11 cellular contexts compared by ENCODE assay signal in the genomic region with DNA sequence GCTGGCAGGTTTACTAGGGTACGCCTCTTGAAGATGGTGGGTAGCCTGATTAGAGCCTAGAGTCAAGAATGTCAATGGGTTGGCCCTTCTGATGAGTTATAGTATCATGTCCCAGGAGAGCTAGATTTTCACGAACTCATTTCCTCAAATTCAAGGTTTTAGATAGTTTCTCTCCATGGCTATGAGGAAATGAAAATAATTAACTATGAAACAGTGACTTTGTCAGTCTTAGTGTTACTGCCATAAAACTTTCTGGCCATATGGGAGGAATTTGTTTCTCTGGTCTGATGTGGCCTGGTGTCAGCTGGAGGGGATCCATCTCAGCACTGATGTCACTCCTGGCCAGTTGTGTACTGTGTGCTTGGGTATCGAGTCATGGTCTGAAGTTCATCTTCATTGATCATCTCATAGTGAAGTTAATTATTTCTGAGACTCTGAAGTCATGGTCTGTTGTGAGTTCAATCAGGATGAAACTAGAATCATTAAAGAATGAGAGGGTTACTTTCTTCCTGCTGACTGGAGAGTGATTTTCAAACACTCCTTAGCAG. TPM values are rescaled to one million over a fixed set of nuclear protein-coding genes. Genes with fewer than 3 reads are reported as not detected.
A peak's percentile ranks its signal among the peaks of the same experiment; 100 is the strongest.
DNase-seq lines count a peak whose midpoint lies in the region; ATAC-seq, FAIRE-seq and TF ChIP-seq lines count a peak whose summit lies in the region.
"Had no signal": no experiment of that assay in that cellular context is flagged by ENCODE, and none has a peak within 500 bp of the region (broad histone marks: within the 10 kb centered on the region; RNA-seq: fewer than 3 reads in every experiment).

No MANE protein-coding gene starts in this region.

- DNase-seq in GM12878 (ENCODE audit: low read depth, low spot score), result peak; percentile 45
- DNase-seq in renal cortical epithelial cell (ENCODE audit: low read depth), result peak; percentile 93
- no peak for DNase-seq in esophagus squamous epithelium (lab: John Stamatoyannopoulos, UW)
- no peak for DNase-seq in stimulated activated CD4-positive, alpha-beta T cell treated with anti-CD3 and anti-CD28 coated beads, Interleukin-12 subunit alpha, Interleukin-12 subunit beta, amount 100 ng/mL, for 4 hours
- no peak for DNase-seq in ureter (ENCODE audit: low spot score)
- no peak for DNase-seq in HCEC 1CT
- DNase-seq: NCI-H1417 treated with DMSO at 0.1 percent for 48 hours; stimulated activated CD8-positive, alpha-beta memory T cell treated with anti-CD3 and anti-CD28 coated beads, Interleukin-4, amount 100 ng/mL, for 48 hours had no signal

- RAD21 ChIA-PET in GM12878 (lab: Charles Lee; ENCODE audit: unreplicated experiment), result interaction anchor here (0.7 to 1.6 kb wide), 6 partner anchors 9 to 254 kb away, joined by 3 to 5 read pairs (median 3); no protein-coding TSS in a partner anchor

- TF ChIP-seq POLR2A in GM19099 (IDR thresholded peaks at IDR 0.05; ENCODE audit: extremely low read depth, insufficient read length, low read depth) (peak; percentile 31), GM12878 (IDR thresholded peaks at IDR 0.05; ENCODE audit: low read depth, low read length) (no peak), esophagus squamous epithelium (IDR thresholded peaks at IDR 0.05) (no peak)

- TF ChIP-seq EP300 in GM12878 (IDR thresholded peaks at IDR 0.05; ENCODE audit: borderline replicate concordance in 1 of 2, control insufficient read depth in 1 of 2, low read depth in 2 of 2, low read length in 2 of 2), result peak in 1 of 2 experiments; percentile 42; a peak in 1 of 4 replicates

- peak overlapping the region; percentile 24; the same call in 1 of the 2 replicates for H3K27ac ChIP-seq in GM12878 (ENCODE audit: control insufficient read depth, insufficient read depth)
- H3K27ac ChIP-seq in esophagus squamous epithelium, result no peak overlapping the region

- TF ChIP-seq CTCF in GM12878 (IDR thresholded peaks at IDR 0.05 in 2 of 3, conservative IDR thresholded peaks at IDR 0.05 in 1 of 3; ENCODE audit: control insufficient read depth in 2 of 3, extremely low read depth in 1 of 3, insufficient read depth in 1 of 3, low read depth in 3 of 3, low read length in 3 of 3), result no peak
- no peak for TF ChIP-seq CTCF in esophagus squamous epithelium (IDR thresholded peaks at IDR 0.05)

- POLR2A ChIA-PET in GM12878 (lab: Charles Lee), result interaction anchor here (1.3 to 1.4 kb wide), 2 partner anchors 10 to 23 kb away, joined by 3 read pairs; no protein-coding TSS in a partner anchor

- H3K4me2 ChIP-seq in GM12878 (ENCODE audit: control insufficient read depth, insufficient read depth), result no peak overlapping the region

- 0 out of 2 replicates have a peak overlapping the region, but pooled peaks have one; percentile 9 for H2AFZ ChIP-seq in GM12878 (ENCODE audit: control insufficient read depth, low read depth, low read length)

- H3K36me3 ChIP-seq in GM12878 (ENCODE audit: control insufficient read depth in 2 of 2, insufficient read depth in 2 of 2, low read length in 1 of 2), result no peaks in the 10 kb centered on the region
- no peaks in the 10 kb centered on the region for H3K36me3 ChIP-seq in esophagus squamous epithelium

- SMC1A ChIA-PET in GM12878 (lab: Charles Lee; ENCODE audit: uncharacterized antibody, unreplicated experiment), result interaction anchor here (0.7 to 2.0 kb wide), 7 partner anchors 14 to 147 kb away, joined by 3 to 6 read pairs (median 4); no protein-coding TSS in a partner anchor

- WGBS in GM12878 (ENCODE audit: insufficient coverage, insufficient replicate concordance, low lambda C conversion rate, missing lambda C conversion rate), result 57% methylated on average over 3 of the region's 3 CpGs
- WGBS in esophagus squamous epithelium, 2 donors, result 68 to 72% methylated on average over 3 of the region's 3 CpGs

- H3K27me3 ChIP-seq in GM12878 (replicated peaks in 1 of 2; ENCODE audit: control insufficient read depth in 2 of 2, insufficient read depth in 2 of 2, low read length in 1 of 2), result no peaks in the 10 kb centered on the region
- no peaks in the 10 kb centered on the region for H3K27me3 ChIP-seq in esophagus squamous epithelium

- no peak overlapping the region for H3K9ac ChIP-seq in GM12878 (ENCODE audit: control insufficient read depth, insufficient read depth, low read length)

- FAIRE-seq in GM12878 (lab: Jason Lieb, UNC), result no peak

- H3K4me1 ChIP-seq in GM12878 (ENCODE audit: control insufficient read depth, insufficient read depth, low read length), result peaks cover 13% of the 10 kb centered on the region
- no peaks in the 10 kb centered on the region for H3K4me1 ChIP-seq in esophagus squamous epithelium

- TF ChIP-seq RAD21 in GM12878 (IDR thresholded peaks at IDR 0.05; ENCODE audit: insufficient read depth, low read depth, low read length), result no peak

- H3K79me2 ChIP-seq in GM12878 (ENCODE audit: control insufficient read depth, insufficient read depth, low read length), result no peaks in the 10 kb centered on the region

- in situ Hi-C loops in GM12878 (cut with MboI), result no loop called here

- peak; percentile 65 for ATAC-seq in HG03066 (IDR thresholded peaks at IDR 0.05; ENCODE audit: low read depth, unreplicated experiment)
- peak; percentile 96 for ATAC-seq in GM12878
- ATAC-seq: SK-N-SH treated with all-trans-retinoic acid at 6 μM for 48 hours had no signal

- no peaks in the 10 kb centered on the region; the same call in 2 of the 3 replicates for H3K9me3 ChIP-seq in GM12878 (replicated peaks; ENCODE audit: control insufficient read depth, insufficient read depth, low read length)
- no peaks in the 10 kb centered on the region for H3K9me3 ChIP-seq in esophagus squamous epithelium

- BruUV-seq in GM12878 (replicated peaks; lab: Mats Ljungman, UMichigan), result no TSS peak

- intact Hi-C loops in GM12878 (cut with micrococcal nuclease; ENCODE audit: unreplicated experiment) (loop anchor here (2.0 kb wide), 1 partner anchor 24 kb away; no protein-coding TSS in a partner anchor), esophagus squamous epithelium (cut with DNase I) (no loop called here)

- H4K20me1 ChIP-seq in GM12878 (ENCODE audit: control insufficient read depth, insufficient read depth), result no peaks in the 10 kb centered on the region

- CTCF ChIA-PET in GM12878 (lab: Yijun Ruan, JAX), result interaction anchor here (0.7 to 2.2 kb wide), 7 partner anchors 10 to 144 kb away, joined by 3 to 4 read pairs (median 4); no protein-coding TSS in a partner anchor

- H3K4me3 ChIP-seq in GM12878, result no peak overlapping the region
- H3K4me3 ChIP-seq in esophagus squamous epithelium, result no peak overlapping the region

TF ChIP-seq in GM12878, 131 proteins besides CTCF, POLR2A, EP300 and RAD21 (continues in another document):
- TF ChIP-seq MEF2B (IDR thresholded peaks at IDR 0.05; ENCODE audit: partially characterized antibody, poor library complexity, severe bottlenecking), result peak; percentile 79
- no peak for TF ChIP-seq POU2F2 (IDR thresholded peaks at IDR 0.05; ENCODE audit: borderline replicate concordance, low read depth, low read length)
- TF ChIP-seq, protein P1, sequence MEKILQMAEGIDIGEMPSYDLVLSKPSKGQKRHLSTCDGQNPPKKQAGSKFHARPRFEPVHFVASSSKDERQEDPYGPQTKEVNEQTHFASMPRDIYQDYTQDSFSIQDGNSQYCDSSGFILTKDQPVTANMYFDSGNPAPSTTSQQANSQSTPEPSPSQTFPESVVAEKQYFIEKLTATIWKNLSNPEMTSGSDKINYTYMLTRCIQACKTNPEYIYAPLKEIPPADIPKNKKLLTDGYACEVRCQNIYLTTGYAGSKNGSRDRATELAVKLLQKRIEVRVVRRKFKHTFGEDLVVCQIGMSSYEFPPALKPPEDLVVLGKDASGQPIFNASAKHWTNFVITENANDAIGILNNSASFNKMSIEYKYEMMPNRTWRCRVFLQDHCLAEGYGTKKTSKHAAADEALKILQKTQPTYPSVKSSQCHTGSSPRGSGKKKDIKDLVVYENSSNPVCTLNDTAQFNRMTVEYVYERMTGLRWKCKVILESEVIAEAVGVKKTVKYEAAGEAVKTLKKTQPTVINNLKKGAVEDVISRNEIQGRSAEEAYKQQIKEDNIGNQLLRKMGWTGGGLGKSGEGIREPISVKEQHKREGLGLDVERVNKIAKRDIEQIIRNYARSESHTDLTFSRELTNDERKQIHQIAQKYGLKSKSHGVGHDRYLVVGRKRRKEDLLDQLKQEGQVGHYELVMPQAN (conservative IDR thresholded peaks at IDR 0.05), result no peak
- TF ChIP-seq, protein P2, sequence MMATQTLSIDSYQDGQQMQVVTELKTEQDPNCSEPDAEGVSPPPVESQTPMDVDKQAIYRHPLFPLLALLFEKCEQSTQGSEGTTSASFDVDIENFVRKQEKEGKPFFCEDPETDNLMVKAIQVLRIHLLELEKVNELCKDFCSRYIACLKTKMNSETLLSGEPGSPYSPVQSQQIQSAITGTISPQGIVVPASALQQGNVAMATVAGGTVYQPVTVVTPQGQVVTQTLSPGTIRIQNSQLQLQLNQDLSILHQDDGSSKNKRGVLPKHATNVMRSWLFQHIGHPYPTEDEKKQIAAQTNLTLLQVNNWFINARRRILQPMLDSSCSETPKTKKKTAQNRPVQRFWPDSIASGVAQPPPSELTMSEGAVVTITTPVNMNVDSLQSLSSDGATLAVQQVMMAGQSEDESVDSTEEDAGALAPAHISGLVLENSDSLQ (IDR thresholded peaks at IDR 0.05), result peak; percentile 60
- TF ChIP-seq ATF7 (IDR thresholded peaks at IDR 0.05; ENCODE audit: low read depth), result peak; percentile 83

RNA-seq across cellular contexts. Expression of a gene that starts 49.4 kb away (rescaled TPM):
- total RNA-seq in GM12878 (2013; cell fraction: nucleolus; rRNA removed), result 0.33 and 1.0 TPM in 2 replicates
- total RNA-seq in GM12878 (2014; rRNA removed), result 11.9 and 15.7 TPM in 2 replicates
- total RNA-seq in GM12878 (2014; rRNA removed; fragmentation: Illumina TruSeq; extraction: Trizol), result 13.2 and 14.8 TPM in 2 replicates
- 14.2 and 14.7 TPM in 2 replicates for total RNA-seq in GM12878 (2021)
- 9.6 TPM for polyA plus RNA-seq in GM12878 (2011; ENCODE audit: low read depth)
- polyA plus RNA-seq in GM12878 (2011; rRNA removed), result 0.86 and 1.2 TPM in 2 replicates
- 0.27 and 0.38 TPM in 2 replicates for polyA plus RNA-seq in GM12878 (2011; cell fraction: cytosol; rRNA removed)
- 1.2 and 2.1 TPM in 2 replicates for polyA plus RNA-seq in GM12878 (2011; cell fraction: nucleus; rRNA removed)
- polyA plus RNA-seq in GM12878 (2012), result 9.4 and 9.9 TPM in 2 replicates
- polyA plus RNA-seq in GM12878 (2014; fragmentation: Illumina TruSeq; extraction: Trizol), result 13.2 and 23.1 TPM in 2 replicates
- polyA plus RNA-seq in GM12878 (2014; fragmentation: Nextera tagmentation; extraction: Ambion mirVana), result 1 to 10 TPM; 5.4 to 8.1 TPM
- 13.4 and 13.8 TPM in 2 replicates for polyA plus RNA-seq in GM12878 (2014; rRNA removed)
- 1 to 10 TPM; 6.3 to 6.8 TPM for polyA plus RNA-seq in GM12878 (2016; fragmentation: Nextera tagmentation; extraction: Ambion mirVana)
- 0.22 and 0.41 TPM in 2 replicates for polyA minus RNA-seq in GM12878 (2011; rRNA and poly(A)+ RNA removed)
- polyA minus RNA-seq in GM12878 (2011; cell fraction: cytosol; rRNA and poly(A)+ RNA removed), result not detected in 2 replicates
- 0.36 and 0.38 TPM in 2 replicates for polyA minus RNA-seq in GM12878 (2011; cell fraction: nucleus; rRNA and poly(A)+ RNA removed)
- 0.52 TPM in 1 of 2 replicates, not detected in the other for total RNA-seq in renal cortical epithelial cell
- under 1 TPM in 2 of 4 donors, not detected in 2; 0.18 to 0.45 TPM for total RNA-seq in esophagus squamous epithelium
- total RNA-seq in ureter, result not detected

Comparison
In these comparisons a context has a peak if more than half of its experiments do, and no peak if none do; other contexts are left out.
1. DNase-seq: peak in GM12878 (single experiment) and renal cortical epithelial cell (single experiment); none in esophagus squamous epithelium (single experiment), stimulated activated CD4-positive, alpha-beta T cell treated with anti-CD3 and anti-CD28 coated beads, Interleukin-12 subunit alpha, Interleukin-12 subunit beta, amount 100 ng/mL, for 4 hours (single experiment), ureter (single experiment) and HCEC 1CT (single experiment).